In the genomic region with DNA sequence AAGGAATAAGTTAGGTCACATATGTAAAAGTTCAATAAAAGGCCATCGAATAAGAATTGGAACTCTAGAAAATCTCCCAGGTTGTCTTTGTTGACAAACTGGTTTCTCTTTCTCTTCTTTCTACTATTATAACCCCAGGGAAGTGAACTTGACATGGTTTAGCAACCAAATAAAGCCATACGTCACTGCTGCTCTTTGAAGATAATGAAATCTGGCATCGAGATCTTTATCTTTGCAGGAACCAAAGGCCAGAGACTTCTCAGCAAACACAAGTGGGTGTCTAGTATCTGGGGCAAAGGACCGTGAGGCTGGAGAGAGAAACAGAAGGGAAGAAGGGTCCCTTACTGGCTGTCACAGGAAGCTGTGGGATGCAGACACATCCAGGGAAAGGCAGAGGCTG, we compare ENCODE assay signal across 32 cellular contexts.
DNase-seq lines count a peak whose midpoint lies in the region; ATAC-seq and TF ChIP-seq lines count a peak whose summit lies in the region.
"Had no signal": no experiment of that assay in that cellular context is flagged by ENCODE, and none has a peak within 500 bp of the region (broad histone marks: within the 10 kb centered on the region; RNA-seq: fewer than 3 reads in every experiment).

No MANE protein-coding gene starts in this region.

- peaks cover 24% of the 10 kb centered on the region for H3K36me3 Mint-ChIP-seq in HFFc6 (ENCODE audit: low read depth)
- H3K36me3 Mint-ChIP-seq: activated naive CD8-positive, alpha-beta T cell treated with anti-CD3 and anti-CD28 coated beads, Interleukin-2, amount 10 ng/mL, durations not matched to agents 7 days and 5 days; T-cell had no signal

- H3K9ac ChIP-seq in PC-3 (ENCODE audit: low read length) (no peak overlapping the region), smooth muscle cell (ENCODE audit: low read depth) (peak overlapping the region; percentile 31)
- H3K9ac ChIP-seq: BLaER1 treated with 17β-estradiol and CSF1 and Interleukin-3, amounts not matched to agents 10 nM and 100 nM; KMS-11 had no signal

- H3K4me3 Mint-ChIP-seq in HFFc6 = peak overlapping the region; percentile 43; the same call in 1 of the 2 replicates
- H3K4me3 Mint-ChIP-seq: activated CD4-positive, alpha-beta memory T cell treated with anti-CD3 and anti-CD28 coated beads, Interleukin-2, amount 10 ng/mL, durations not matched to agents 7 days and 5 days; activated naive CD8-positive, alpha-beta T cell treated with anti-CD3 and anti-CD28 coated beads, Interleukin-2, amount 10 ng/mL, durations not matched to agents 7 days and 5 days; endodermal cell; immature natural killer cell; T-cell had no signal

- TF ChIP-seq CTCF in HFFc6 (IDR thresholded peaks at IDR 0.05) (no peak), PC-3 (conservative IDR thresholded peaks at IDR 0.05; ENCODE audit: low read depth, low read length) (no peak), fibroblast of villous mesenchyme (IDR thresholded peaks at IDR 0.05; ENCODE audit: insufficient read depth, low read depth, low read length) (no peak), smooth muscle cell (IDR thresholded peaks at IDR 0.05; ENCODE audit: borderline replicate concordance, insufficient read depth, poor library complexity, severe bottlenecking) (no peak)

- POLR2A ChIA-PET in PC-3 (lab: Charles Lee; ENCODE audit: unreplicated experiment) = no interaction called here

- H3K27me3 Mint-ChIP-seq in HFFc6 (ENCODE audit: insufficient read depth) = peaks cover 1% of the 10 kb centered on the region; the same call in 1 of the 2 replicates
- H3K27me3 Mint-ChIP-seq: activated CD4-positive, alpha-beta memory T cell treated with anti-CD3 and anti-CD28 coated beads, Interleukin-2, amount 10 ng/mL, durations not matched to agents 7 days and 5 days; activated naive CD8-positive, alpha-beta T cell treated with anti-CD3 and anti-CD28 coated beads, Interleukin-2, amount 10 ng/mL, durations not matched to agents 7 days and 5 days had no signal

- H3K4me2 ChIP-seq in PC-3 (ENCODE audit: low read length) (no peak overlapping the region), smooth muscle cell (no peak overlapping the region)
- H3K4me2 ChIP-seq: BLaER1 treated with 17β-estradiol and CSF1 and Interleukin-3, amounts not matched to agents 10 nM and 100 nM; KMS-11 had no signal

- H3K4me3 ChIP-seq in PC-3 (ENCODE audit: low read length) (no peak overlapping the region), fibroblast of villous mesenchyme (ENCODE audit: low read depth, low read length) (no peak overlapping the region), smooth muscle cell (no peak overlapping the region), right cardiac atrium (ENCODE audit: low read length) (no peak overlapping the region)
- H3K4me3 ChIP-seq: BLaER1 treated with 17β-estradiol and CSF1 and Interleukin-3, amounts not matched to agents 10 nM and 100 nM; gastrocnemius medialis; SJCRH30; skin epidermis; tibial artery had no signal

- intact Hi-C loops in PC-3 (cut with micrococcal nuclease) = no loop called here
- intact Hi-C loops in right cardiac atrium (cut with DNase I) = no loop called here

- no TSS peak for BruUV-seq in PC-3 (replicated peaks; lab: Mats Ljungman, UMichigan)

- H3K27ac Mint-ChIP-seq in HFFc6 = no peak overlapping the region
- H3K27ac Mint-ChIP-seq: activated CD4-positive, alpha-beta memory T cell treated with anti-CD3 and anti-CD28 coated beads, Interleukin-2, amount 10 ng/mL, durations not matched to agents 7 days and 5 days; activated naive CD8-positive, alpha-beta T cell treated with anti-CD3 and anti-CD28 coated beads, Interleukin-2, amount 10 ng/mL, durations not matched to agents 7 days and 5 days; endodermal cell; immature natural killer cell; T-cell had no signal

- H2AFZ ChIP-seq in PC-3 (ENCODE audit: low read length) (no peak overlapping the region), smooth muscle cell (ENCODE audit: low read depth) (no peak overlapping the region)

- no peak for ATAC-seq in PC-3
- ATAC-seq in right cardiac atrium = no peak
- ATAC-seq: gastrocnemius medialis, left lobe of liver, Panc1, T-cell had no signal

- DNase-seq in HFFc6 = peak; percentile 18
- DNase-seq in PC-3 = no peak
- peak; percentile 38 for DNase-seq in fibroblast of villous mesenchyme (ENCODE audit: low read depth)
- no peak for DNase-seq in smooth muscle cell (lab: John Stamatoyannopoulos, UW; ENCODE audit: unreplicated experiment)
- DNase-seq in Kasumi-1 (lab: John Stamatoyannopoulos, UW) = no peak
- DNase-seq in activated CD4-positive, CD25-positive, alpha-beta regulatory T cell (lab: John Stamatoyannopoulos, UW) = no peak
- no peak for DNase-seq in right cardiac atrium
- DNase-seq: activated CD4-positive, alpha-beta memory T cell treated with anti-CD3 and anti-CD28 coated beads, Interleukin-2, amount 10 ng/mL, durations not matched to agents 7 days and 5 days; activated effector memory CD4-positive, alpha-beta T cell treated with Interleukin-2 at 50 U/mL for 16 hours; activated naive CD8-positive, alpha-beta T cell treated with anti-CD3 and anti-CD28 coated beads, Interleukin-2, amount 10 ng/mL, durations not matched to agents 7 days and 5 days; Calu3; caudate nucleus; cortex of kidney; DND-41; endodermal cell; gastrocnemius medialis; hypothalamus; immature natural killer cell; mesendoderm; NCI-H1694; NCI-H2171; NCI-H510A; SJCRH30; stimulated activated CD4-positive, alpha-beta T cell treated with anti-CD3 and anti-CD28 coated beads, Interleukin-1b, Interleukin-23, amount 100 ng/mL, for 48 hours; stimulated activated CD8-positive, alpha-beta memory T cell treated with anti-CD3 and anti-CD28 coated beads, Interleukin-4, amount 100 ng/mL, for 48 hours; T-cell; tibial artery had no signal

- 48% methylated on average over 4 of the region's 4 CpGs for WGBS in smooth muscle cell (ENCODE audit: low lambda C conversion rate)
- WGBS in right cardiac atrium = 75% methylated on average over 4 of the region's 4 CpGs

- H3K79me2 ChIP-seq in PC-3 (ENCODE audit: low read length) = no peaks in the 10 kb centered on the region
- no peaks in the 10 kb centered on the region for H3K79me2 ChIP-seq in smooth muscle cell (ENCODE audit: low read depth)

- no peaks in the 10 kb centered on the region for H3F3A ChIP-seq in PC-3 (ENCODE audit: low read length, unreplicated experiment)
- H3F3A ChIP-seq in smooth muscle cell (ENCODE audit: low read depth) = peaks cover 4% of the 10 kb centered on the region

- H3K4me1 ChIP-seq in PC-3 (ENCODE audit: insufficient read depth, low read length) (no peaks in the 10 kb centered on the region), smooth muscle cell (ENCODE audit: low read depth) (peaks cover 5% of the 10 kb centered on the region), right cardiac atrium (ENCODE audit: control insufficient read depth, insufficient read depth, low read length) (no peaks in the 10 kb centered on the region)
- H3K4me1 ChIP-seq: gastrocnemius medialis had no signal

- H4K20me1 ChIP-seq in PC-3 (ENCODE audit: low read length) = no peaks in the 10 kb centered on the region
- H4K20me1 ChIP-seq in smooth muscle cell (ENCODE audit: low read depth) = no peaks in the 10 kb centered on the region
- H4K20me1 ChIP-seq: BLaER1 treated with 17β-estradiol and CSF1 and Interleukin-3, amounts not matched to agents 10 nM and 100 nM had no signal

- peaks cover 17% of the 10 kb centered on the region for H3K9me3 ChIP-seq in PC-3 (ENCODE audit: low read length)
- H3K9me3 ChIP-seq in smooth muscle cell (replicated peaks; ENCODE audit: low read depth) = no peaks in the 10 kb centered on the region
- H3K9me3 ChIP-seq in right cardiac atrium (ENCODE audit: control insufficient read depth, low read length) = peaks cover 3% of the 10 kb centered on the region
- H3K9me3 ChIP-seq: gastrocnemius medialis, SJCRH30 had no signal

- H3K27ac ChIP-seq in PC-3 (ENCODE audit: low read length) (peak overlapping the region; percentile 39), smooth muscle cell (ENCODE audit: low read depth) (peak overlapping the region; percentile 93), right cardiac atrium (ENCODE audit: low read length) (no peak overlapping the region)
- H3K27ac ChIP-seq: BLaER1 treated with 17β-estradiol and CSF1 and Interleukin-3, amounts not matched to agents 10 nM and 100 nM; gastrocnemius medialis; KMS-11; SJCRH30; tibial artery had no signal

- H3K27me3 ChIP-seq in PC-3 (ENCODE audit: low read length) = no peaks in the 10 kb centered on the region
- no peaks in the 10 kb centered on the region for H3K27me3 ChIP-seq in smooth muscle cell (ENCODE audit: low read depth)
- H3K27me3 ChIP-seq in right cardiac atrium (ENCODE audit: control insufficient read depth, insufficient read depth) = no peaks in the 10 kb centered on the region
- H3K27me3 ChIP-seq: BLaER1 treated with 17β-estradiol and CSF1 and Interleukin-3, amounts not matched to agents 10 nM and 100 nM; gastrocnemius medialis; SJCRH30; tibial artery had no signal

- H3K9me3 Mint-ChIP-seq in HFFc6 = peaks cover 30% of the 10 kb centered on the region

- H3K36me3 ChIP-seq in PC-3 (ENCODE audit: low read depth, low read length) (peaks cover 7% of the 10 kb centered on the region; the same call in 1 of the 2 replicates), smooth muscle cell (ENCODE audit: low read depth) (no peaks in the 10 kb centered on the region)
- H3K36me3 ChIP-seq: gastrocnemius medialis, SJCRH30, tibial artery had no signal

- H3K4me1 Mint-ChIP-seq in HFFc6 (ENCODE audit: low read depth) = peaks cover 15% of the 10 kb centered on the region
- H3K4me1 Mint-ChIP-seq: activated CD4-positive, alpha-beta memory T cell treated with anti-CD3 and anti-CD28 coated beads, Interleukin-2, amount 10 ng/mL, durations not matched to agents 7 days and 5 days; activated naive CD8-positive, alpha-beta T cell treated with anti-CD3 and anti-CD28 coated beads, Interleukin-2, amount 10 ng/mL, durations not matched to agents 7 days and 5 days; immature natural killer cell; T-cell had no signal

- no peaks in the 10 kb centered on the region for H3K9me2 ChIP-seq in PC-3 (replicated peaks; ENCODE audit: low read length)

- CTCF ChIA-PET in PC-3 (lab: Charles Lee) = no interaction called here

Comparison
In these comparisons a context has a peak if more than half of its experiments do, and no peak if none do; other contexts are left out.
1. DNase-seq: peak in HFFc6 (single experiment) and fibroblast of villous mesenchyme (single experiment); none in PC-3 (single experiment), smooth muscle cell (single experiment), Kasumi-1 (0 of 2), activated CD4-positive, CD25-positive, alpha-beta regulatory T cell (0 of 4) and right cardiac atrium (0 of 3).